ENCODE assay signal across 8 cellular contexts in the genomic region with DNA sequence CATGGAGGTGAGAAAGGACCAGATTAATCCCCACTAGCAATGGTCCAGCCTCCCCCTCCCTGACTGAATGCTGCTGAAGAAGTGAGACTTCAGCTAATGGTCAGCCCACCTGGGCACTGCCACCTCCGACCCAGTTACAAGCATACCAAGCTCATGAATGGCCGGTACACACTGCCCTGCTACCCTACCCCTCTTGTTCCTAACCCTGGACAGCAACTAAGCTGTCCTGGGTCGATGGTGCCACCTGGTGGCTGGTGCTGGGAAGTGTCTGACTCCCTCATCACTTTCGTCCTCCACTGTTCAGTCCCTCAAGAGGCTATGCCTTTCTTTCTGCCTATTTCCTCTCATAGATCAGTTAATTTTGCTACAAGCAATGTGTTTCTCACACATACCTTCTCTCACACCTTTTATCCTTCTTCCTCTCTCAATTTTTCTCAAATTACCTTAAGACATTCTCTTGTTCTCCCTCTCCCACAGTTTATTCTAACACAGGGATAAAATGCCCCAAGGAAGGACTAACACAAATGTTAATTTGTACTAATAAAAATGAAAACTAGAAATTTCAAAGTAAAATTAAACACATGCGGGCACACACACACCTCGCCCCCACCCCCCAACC. TPM values are rescaled to one million over a fixed set of nuclear protein-coding genes. Genes with fewer than 3 reads are reported as not detected.
A peak's percentile ranks its signal among the peaks of the same experiment; 100 is the strongest.
DNase-seq lines count a peak whose midpoint lies in the region; ATAC-seq and TF ChIP-seq lines count a peak whose summit lies in the region.

No MANE protein-coding gene starts in this region.

- TF ChIP-seq CTCF in choroid plexus epithelial cell (conservative IDR thresholded peaks at IDR 0.05; ENCODE audit: low read depth, low read length), result peak; percentile 77

- H3K4me1 Mint-ChIP-seq in activated CD4-positive, alpha-beta T cell treated with anti-CD3 and anti-CD28 coated beads for 36 hours, result peaks cover 9% of the 10 kb centered on the region

- DNase-seq in activated CD4-positive, alpha-beta T cell treated with anti-CD3 and anti-CD28 coated beads for 36 hours, result peak; percentile 80
- no peak for DNase-seq in activated CD4-positive, alpha-beta T cell treated with anti-CD3 and anti-CD28 coated beads for 1 hour
- DNase-seq in NCI-H774 (lab: John Stamatoyannopoulos, UW) (peak; percentile 15), choroid plexus epithelial cell (ENCODE audit: low read depth) (peak; percentile 20), SHP77 treated with DMSO at 0.1 percent for 48 hours (lab: John Stamatoyannopoulos, UW) (no peak)
- peak; percentile 36 for DNase-seq in stimulated activated CD4-positive, alpha-beta T cell treated with anti-CD3 and anti-CD28 coated beads, Interleukin-12 subunit alpha, Interleukin-12 subunit beta, amount 100 ng/mL, for 4 hours

- peaks cover 48% of the 10 kb centered on the region for H3K27me3 Mint-ChIP-seq in activated CD4-positive, alpha-beta T cell treated with anti-CD3 and anti-CD28 coated beads for 36 hours

- peaks cover 11% of the 10 kb centered on the region for H3K9me3 Mint-ChIP-seq in activated CD4-positive, alpha-beta T cell treated with anti-CD3 and anti-CD28 coated beads for 36 hours (ENCODE audit: low read depth)

- H3K27ac Mint-ChIP-seq in activated CD4-positive, alpha-beta T cell treated with anti-CD3 and anti-CD28 coated beads for 36 hours, result no peak overlapping the region

- CTCF ChIA-PET in activated CD4-positive, alpha-beta T cell treated with anti-CD3 and anti-CD28 coated beads for 36 hours (lab: Charles Lee), result interaction anchor here (0.7 to 6.8 kb wide), 6 partner anchors 9 to 222 kb away, joined by 3 to 92 read pairs (median 3); no protein-coding TSS in a partner anchor

- POLR2A ChIA-PET in activated CD4-positive, alpha-beta T cell treated with anti-CD3 and anti-CD28 coated beads for 36 hours (lab: Charles Lee), result interaction anchor here (0.6 kb wide), 1 partner anchor 16 kb away, joined by 4 read pairs; no protein-coding TSS in a partner anchor

- H3K4me3 Mint-ChIP-seq in activated CD4-positive, alpha-beta T cell treated with anti-CD3 and anti-CD28 coated beads for 36 hours, result no peak overlapping the region

- no peak overlapping the region for H3K4me3 ChIP-seq in choroid plexus epithelial cell (ENCODE audit: low read depth, low read length)

- intact Hi-C loops in activated CD4-positive, alpha-beta T cell treated with anti-CD3 and anti-CD28 coated beads for 36 hours (cut with DNase I, micrococcal nuclease), result loop anchor here (1.0 to 10.0 kb wide), 2 partner anchors 118 to 373 kb away; no protein-coding TSS in a partner anchor

- peak; percentile 41 for ATAC-seq in activated CD4-positive, alpha-beta T cell treated with anti-CD3 and anti-CD28 coated beads for 36 hours
- ATAC-seq in GM18873 (IDR thresholded peaks at IDR 0.05; ENCODE audit: low FRiP score, unreplicated experiment) (no peak), GM21390 (IDR thresholded peaks at IDR 0.05; ENCODE audit: unreplicated experiment) (no peak)

- peaks cover 6% of the 10 kb centered on the region for H3K36me3 Mint-ChIP-seq in activated CD4-positive, alpha-beta T cell treated with anti-CD3 and anti-CD28 coated beads for 36 hours (ENCODE audit: low read depth)

RNA-seq across cellular contexts. Expression of gene PAX5, which starts 42.4 kb away (rescaled TPM):
- under 1 TPM; 0.21 to 0.51 TPM for total RNA-seq in activated CD4-positive, alpha-beta T cell treated with anti-CD3 and anti-CD28 coated beads for 36 hours

Comparison
In these comparisons a context has a peak if more than half of its experiments do, and no peak if none do; other contexts are left out.
1. DNase-seq: peak in activated CD4-positive, alpha-beta T cell treated with anti-CD3 and anti-CD28 coated beads for 36 hours (single experiment), NCI-H774 (single experiment), choroid plexus epithelial cell (single experiment) and stimulated activated CD4-positive, alpha-beta T cell treated with anti-CD3 and anti-CD28 coated beads, Interleukin-12 subunit alpha, Interleukin-12 subunit beta, amount 100 ng/mL, for 4 hours (single experiment); none in activated CD4-positive, alpha-beta T cell treated with anti-CD3 and anti-CD28 coated beads for 1 hour (single experiment) and SHP77 treated with DMSO at 0.1 percent for 48 hours (single experiment).